ENCODE assay signal across 17 cellular contexts in the genomic region with DNA sequence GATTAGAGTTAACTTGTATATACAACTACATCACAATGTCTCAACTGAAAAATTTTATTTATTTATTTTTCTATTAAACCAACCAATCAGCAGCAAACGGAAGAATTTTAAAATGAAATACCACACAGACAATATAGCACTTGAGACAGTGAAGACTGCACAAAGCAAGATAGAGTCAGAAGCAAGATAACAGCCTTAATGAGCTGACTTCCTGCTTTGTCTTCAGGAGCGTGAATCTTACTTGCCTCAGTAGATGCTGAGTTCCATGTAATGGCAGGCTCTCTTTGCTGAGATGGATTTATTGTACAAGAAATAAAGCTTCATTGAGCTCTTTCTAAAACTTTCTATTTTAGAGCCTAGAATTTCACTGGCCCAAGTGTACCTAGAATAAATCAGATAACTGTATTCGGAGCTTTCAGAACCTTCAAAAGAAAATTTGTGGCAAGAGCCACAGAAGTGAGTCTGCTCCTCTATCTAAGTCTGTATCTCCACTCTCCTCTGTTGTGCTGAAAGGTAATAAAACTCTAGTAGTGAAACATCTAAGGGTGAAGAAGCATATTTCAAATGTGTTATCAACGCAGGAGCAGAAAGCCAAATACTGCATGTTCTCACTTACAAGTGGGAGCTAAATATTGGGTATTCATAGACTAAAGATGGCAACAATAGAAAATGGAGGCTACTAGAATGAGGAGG.
"Had no signal": no experiment of that assay in that cellular context is flagged by ENCODE, and none has a peak within 500 bp of the region (broad histone marks: within the 10 kb centered on the region; RNA-seq: fewer than 3 reads in every experiment).

No MANE protein-coding gene starts in this region.

- H3K27ac ChIP-seq: esophagus muscularis mucosa, gastroesophageal sphincter, heart left ventricle, left ventricle myocardium inferior, psoas muscle, tibial artery had no signal

- DNase-seq: activated CD4-positive, CD25-positive, alpha-beta regulatory T cell; activated gamma-delta T cell treated with Interleukin-2 at 50 U/mL for 16 hours; cerebellar nuclear complex; effector memory CD4-positive, alpha-beta T cell; heart left ventricle; left ventricle myocardium inferior; mammary epithelial cell; psoas muscle; right cardiac atrium; stimulated activated CD4-positive, alpha-beta T cell treated with anti-CD3 and anti-CD28 coated beads, Interleukin-2, amount 100 ng/mL, for 24 hours; stimulated activated naive CD8-positive, alpha-beta T cell treated with anti-CD3 and anti-CD28 coated beads, Interleukin-15, Interleukin-2, amounts not matched to agents 100 U/mL and 50 U/mL, for 24 hours; substantia nigra; tibial artery; uterus had no signal

- ATAC-seq: gastroesophageal sphincter; heart left ventricle; psoas muscle; right cardiac atrium; stimulated activated naive CD8-positive, alpha-beta T cell treated with anti-CD3 and anti-CD28 coated beads, Interleukin-15, Interleukin-2, amounts not matched to agents 100 U/mL and 50 U/mL, for 24 hours had no signal

- H3K4me3 Mint-ChIP-seq: T-helper 1 cell treated with Interleukin-12 subunit alpha and Interleukin-12 subunit beta and Interleukin-4 antibody, amounts not matched to agents 30 μg/mL and 1 μg/mL, for 36 hours had no signal

- H3K4me3 ChIP-seq: esophagus muscularis mucosa, gastroesophageal sphincter, heart left ventricle, left ventricle myocardium inferior, psoas muscle, tibial artery, uterus had no signal

- H3K9me3 Mint-ChIP-seq: T-helper 1 cell treated with Interleukin-12 subunit alpha and Interleukin-12 subunit beta and Interleukin-4 antibody, amounts not matched to agents 30 μg/mL and 1 μg/mL, for 36 hours had no signal

- H3K36me3 ChIP-seq: esophagus muscularis mucosa, gastroesophageal sphincter, heart left ventricle, left ventricle myocardium inferior, tibial artery, uterus had no signal

- H3K4me1 ChIP-seq: psoas muscle had no signal

- H3K9me3 ChIP-seq: esophagus muscularis mucosa, gastroesophageal sphincter, heart left ventricle, left ventricle myocardium inferior, psoas muscle, tibial artery, uterus had no signal

- H3K27ac Mint-ChIP-seq: T-helper 1 cell treated with Interleukin-12 subunit alpha and Interleukin-12 subunit beta and Interleukin-4 antibody, amounts not matched to agents 30 μg/mL and 1 μg/mL, for 36 hours had no signal

- H3K27me3 ChIP-seq: esophagus muscularis mucosa, gastroesophageal sphincter, heart left ventricle, tibial artery, uterus had no signal
